23 cellular contexts compared by ENCODE assay signal in genomic region chr5:9387879-9388278, GRCh38.
A peak's percentile ranks its signal among the peaks of the same experiment; 100 is the strongest.
DNase-seq lines count a peak whose midpoint lies in the region; ATAC-seq and TF ChIP-seq lines count a peak whose summit lies in the region.
"Had no signal": no experiment of that assay in that cellular context is flagged by ENCODE, and none has a peak within 500 bp of the region (broad histone marks: within the 10 kb centered on the region; RNA-seq: fewer than 3 reads in every experiment).

No MANE protein-coding gene starts in this region.

- H4K20me1 ChIP-seq in OCI-LY7 (ENCODE audit: insufficient read depth, low read length) (no peaks in the 10 kb centered on the region), hepatocyte (ENCODE audit: insufficient read depth, poor library complexity, severe bottlenecking) (no peaks in the 10 kb centered on the region)

- 64% methylated on average over 3 of the region's 3 CpGs for WGBS in hepatocyte (ENCODE audit: low lambda C conversion rate, missing lambda C conversion rate)

- no peak overlapping the region for H3K4me3 ChIP-seq in BJ (ENCODE audit: low read depth, low read length)
- H3K4me3 ChIP-seq in OCI-LY7 (ENCODE audit: low read depth, low read length, poor library complexity, severe bottlenecking), result no peak overlapping the region
- no peak overlapping the region for H3K4me3 ChIP-seq in astrocyte of the spinal cord (ENCODE audit: low read depth, low read length)
- H3K4me3 ChIP-seq in hepatocyte, result no peak overlapping the region
- H3K4me3 ChIP-seq: HAP-1, heart left ventricle, spleen, transverse colon had no signal

- DNase-seq in BJ (ENCODE audit: low read depth), result no peak
- no peak for DNase-seq in OCI-LY7 (ENCODE audit: low spot score)
- peak; percentile 13 for DNase-seq in astrocyte of the spinal cord (ENCODE audit: low read depth, low spot score)
- DNase-seq in hepatocyte (ENCODE audit: low spot score), result peak; percentile 28
- no peak for DNase-seq in NCI-H1930 (lab: John Stamatoyannopoulos, UW)
- no peak for DNase-seq in NCI-H226
- DNase-seq in Ammon's horn (ENCODE audit: low spot score), result no peak
- DNase-seq: activated CD8-positive, alpha-beta memory T cell treated with anti-CD3 and anti-CD28 coated beads for 24 hours; activated effector memory CD4-positive, alpha-beta T cell treated with anti-CD3 and anti-CD28 coated beads, Interleukin-2, amount 50 U/mL, for 16 hours; activated naive CD8-positive, alpha-beta T cell treated with anti-CD3 and anti-CD28 coated beads for 36 hours; BE2C; heart left ventricle; Kasumi-1; mammary epithelial cell; NCI-H526; right cardiac atrium; spleen; T-helper 17 cell; transverse colon had no signal

- H3K4me1 ChIP-seq in OCI-LY7 (ENCODE audit: insufficient read depth, low read length, poor library complexity, severe bottlenecking) (no peaks in the 10 kb centered on the region), hepatocyte (ENCODE audit: insufficient read depth) (peaks cover 4% of the 10 kb centered on the region)
- H3K4me1 ChIP-seq: BE2C, HAP-1, parathyroid adenoma, spleen, transverse colon had no signal

- H3K36me3 ChIP-seq in BJ (ENCODE audit: control insufficient read depth, insufficient read depth, low read length), result no peaks in the 10 kb centered on the region; the same call in 1 of the 2 replicates
- H3K36me3 ChIP-seq in OCI-LY7 (ENCODE audit: insufficient read depth, low read length), result no peaks in the 10 kb centered on the region
- no peaks in the 10 kb centered on the region for H3K36me3 ChIP-seq in hepatocyte (replicated peaks; ENCODE audit: insufficient read depth, low read depth)
- H3K36me3 ChIP-seq: BE2C, HAP-1, heart left ventricle, spleen, transverse colon had no signal

- H3K79me2 ChIP-seq in OCI-LY7 (ENCODE audit: insufficient read depth, low read depth, low read length), result no peaks in the 10 kb centered on the region
- H3K79me2 ChIP-seq in hepatocyte, result no peaks in the 10 kb centered on the region
- H3K79me2 ChIP-seq: parathyroid adenoma had no signal

- H3K27me3 ChIP-seq in BJ (ENCODE audit: control insufficient read depth, insufficient read depth, low read length), result no peaks in the 10 kb centered on the region
- no peaks in the 10 kb centered on the region for H3K27me3 ChIP-seq in hepatocyte
- H3K27me3 ChIP-seq: BE2C, heart left ventricle, spleen, transverse colon had no signal

- TF ChIP-seq CTCF in BJ (IDR thresholded peaks at IDR 0.05; ENCODE audit: insufficient read depth, low read depth, low read length), result peak; percentile 12; the same call in 1 of the 2 replicates
- 0 out of 2 replicates have a peak, but pooled peaks have one; percentile 22 for TF ChIP-seq CTCF in OCI-LY7 (conservative IDR thresholded peaks at IDR 0.05; ENCODE audit: low read length)
- TF ChIP-seq CTCF in astrocyte of the spinal cord (IDR thresholded peaks at IDR 0.05; ENCODE audit: low read depth, low read length), result peak; percentile 23
- peak; percentile 40 for TF ChIP-seq CTCF in hepatocyte (IDR thresholded peaks at IDR 0.05; ENCODE audit: poor library complexity)

- in situ Hi-C loops in astrocyte of the spinal cord (cut with HindIII; ENCODE audit: low sequenced_read_pairs), result no loop called here

- H3K9me3 ChIP-seq in OCI-LY7 (ENCODE audit: low read length) (no peaks in the 10 kb centered on the region), hepatocyte (ENCODE audit: low read depth) (no peaks in the 10 kb centered on the region)
- H3K9me3 ChIP-seq: BE2C, HAP-1, heart left ventricle, transverse colon had no signal

- H3K27ac ChIP-seq in OCI-LY7 (ENCODE audit: low read depth, low read length, poor library complexity, severe bottlenecking) (no peak overlapping the region), hepatocyte (no peak overlapping the region)
- H3K27ac ChIP-seq: parathyroid adenoma, spleen, transverse colon had no signal

- POLR2A ChIA-PET in BJ (lab: Charles Lee) (interaction anchor here (0.6 kb wide), 1 partner anchor 17 kb away, joined by 4 read pairs; no protein-coding TSS in a partner anchor), OCI-LY7 (lab: Charles Lee) (interaction anchor here (0.6 kb wide), 1 partner anchor 20 kb away, joined by 3 read pairs; no protein-coding TSS in a partner anchor)

- BruUV-seq in OCI-LY7 (replicated peaks; lab: Mats Ljungman, UMichigan), result no TSS peak

- H3K9me2 ChIP-seq in OCI-LY7 (ENCODE audit: insufficient read depth, low read length) (no peaks in the 10 kb centered on the region), hepatocyte (replicated peaks; ENCODE audit: insufficient read depth) (no peaks in the 10 kb centered on the region)

- H2AFZ ChIP-seq in OCI-LY7 (ENCODE audit: low read length), result no peak overlapping the region
- H2AFZ ChIP-seq in hepatocyte, result no peak overlapping the region
- H2AFZ ChIP-seq: parathyroid adenoma had no signal

- intact Hi-C loops in OCI-LY7 (cut with micrococcal nuclease; ENCODE audit: unreplicated experiment), result no loop called here

- H3K4me2 ChIP-seq in OCI-LY7 (ENCODE audit: low read length) (no peak overlapping the region), hepatocyte (no peak overlapping the region)

- ATAC-seq in HG02798 (IDR thresholded peaks at IDR 0.05; ENCODE audit: poor library complexity, unreplicated experiment), result no peak
- ATAC-seq: heart left ventricle, HepG2, right cardiac atrium, T-helper 17 cell had no signal

- CTCF ChIA-PET in BJ (lab: Yijun Ruan, JAX) (no interaction called here), OCI-LY7 (lab: Charles Lee; ENCODE audit: unreplicated experiment) (no interaction called here)

Comparison
In these comparisons a context has a peak if more than half of its experiments do, and no peak if none do; other contexts are left out.
1. DNase-seq: peak in astrocyte of the spinal cord (single experiment) and hepatocyte (single experiment); none in BJ (single experiment), OCI-LY7 (single experiment), NCI-H1930 (0 of 2), NCI-H226 (single experiment) and Ammon's horn (single experiment).
2. Peak in every context shown above with its lines, with median percentiles within 50 percentile points of each other: CTCF ChIP-seq.